In genomic region chr12:131830335-131831020, GRCh38 we compare ENCODE assay signal across 8 cellular contexts. TPM values are rescaled to one million over a fixed set of nuclear protein-coding genes. Genes with fewer than 3 reads are reported as not detected.
A peak's percentile ranks its signal among the peaks of the same experiment; 100 is the strongest.
DNase-seq lines count a peak whose midpoint lies in the region; ATAC-seq and TF ChIP-seq lines count a peak whose summit lies in the region.

No MANE protein-coding gene starts in this region.

- ATAC-seq in HG02678 (IDR thresholded peaks at IDR 0.05; ENCODE audit: unreplicated experiment) (peak; percentile 38), GM19328 (IDR thresholded peaks at IDR 0.05; ENCODE audit: unreplicated experiment) (no peak)

- H3K36me3 ChIP-seq in hepatocyte (replicated peaks; ENCODE audit: insufficient read depth, low read depth), result no peaks in the 10 kb centered on the region

- DNase-seq in NCI-H1436 (lab: John Stamatoyannopoulos, UW), result peak; percentile 33
- DNase-seq in NCI-H1436 treated with DMSO at 0.1 percent for 48 hours (lab: John Stamatoyannopoulos, UW), result no peak
- DNase-seq in OCI-M1 (lab: John Stamatoyannopoulos, UW), result peak; percentile 88
- peak; percentile 84 for DNase-seq in hepatocyte (ENCODE audit: low spot score)
- peak; percentile 74 to 98 (median 86) for DNase-seq in posterior cingulate gyrus

- H3K4me1 ChIP-seq in hepatocyte (ENCODE audit: insufficient read depth), result peaks cover 8% of the 10 kb centered on the region

- intact Hi-C loops in posterior cingulate gyrus (cut with DNase I), result loop anchor here (1.0 to 10.0 kb wide), 3 partner anchors 94 to 913 kb away; partner anchors contain the start of gene PUS1

- H4K20me1 ChIP-seq in hepatocyte (ENCODE audit: insufficient read depth, poor library complexity, severe bottlenecking), result no peaks in the 10 kb centered on the region

- H2AFZ ChIP-seq in hepatocyte, result peak overlapping the region; percentile 93

- H3K4me3 Mint-ChIP-seq in brain, result peak overlapping the region; percentile 76 to 82 (median 80)

- peaks cover 64% of the 10 kb centered on the region for H3K27me3 ChIP-seq in hepatocyte

- no peaks in the 10 kb centered on the region for H3K79me2 ChIP-seq in hepatocyte

- peak overlapping the region; percentile 54 for H3K4me3 ChIP-seq in hepatocyte

- peaks cover 37% of the 10 kb centered on the region for H3K4me1 Mint-ChIP-seq in brain

- H3K9me3 Mint-ChIP-seq in brain, result peaks cover 0 to 4% (median 0%) of the 10 kb centered on the region in 5 experiments

- TF ChIP-seq CTCF in brain (conservative IDR thresholded peaks at IDR 0.05) (peak; percentile 68 to 71), hepatocyte (IDR thresholded peaks at IDR 0.05; ENCODE audit: poor library complexity) (peak; percentile 66)

- H3K9me2 ChIP-seq in hepatocyte (replicated peaks; ENCODE audit: insufficient read depth), result no peaks in the 10 kb centered on the region

- peak overlapping the region in 3 of 5 experiments; percentile 73 to 86 (median 75) for H3K27ac Mint-ChIP-seq in brain

- peaks cover 10% of the 10 kb centered on the region for H3K27me3 Mint-ChIP-seq in brain

- H3K27ac ChIP-seq in hepatocyte, result no peak overlapping the region

- H3K9me3 ChIP-seq in hepatocyte (ENCODE audit: low read depth), result no peaks in the 10 kb centered on the region

- no peaks in the 10 kb centered on the region for H3K36me3 Mint-ChIP-seq in brain

- WGBS in hepatocyte (ENCODE audit: low lambda C conversion rate, missing lambda C conversion rate), result 2% methylated on average over 35 of the region's 57 CpGs

- peak overlapping the region; percentile 97 for H3K4me2 ChIP-seq in hepatocyte

RNA-seq across cellular contexts. Expression of gene MMP17, which starts 2.3 kb away (rescaled TPM):
- polyA plus RNA-seq in brain (ENCODE audit: insufficient read depth, low read depth, low replicate concordance) (15.5 TPM), hepatocyte (0.42 and 0.78 TPM in 2 replicates)
- 0.40 and 0.44 TPM in 2 replicates for total RNA-seq in hepatocyte
